In the genomic region with DNA sequence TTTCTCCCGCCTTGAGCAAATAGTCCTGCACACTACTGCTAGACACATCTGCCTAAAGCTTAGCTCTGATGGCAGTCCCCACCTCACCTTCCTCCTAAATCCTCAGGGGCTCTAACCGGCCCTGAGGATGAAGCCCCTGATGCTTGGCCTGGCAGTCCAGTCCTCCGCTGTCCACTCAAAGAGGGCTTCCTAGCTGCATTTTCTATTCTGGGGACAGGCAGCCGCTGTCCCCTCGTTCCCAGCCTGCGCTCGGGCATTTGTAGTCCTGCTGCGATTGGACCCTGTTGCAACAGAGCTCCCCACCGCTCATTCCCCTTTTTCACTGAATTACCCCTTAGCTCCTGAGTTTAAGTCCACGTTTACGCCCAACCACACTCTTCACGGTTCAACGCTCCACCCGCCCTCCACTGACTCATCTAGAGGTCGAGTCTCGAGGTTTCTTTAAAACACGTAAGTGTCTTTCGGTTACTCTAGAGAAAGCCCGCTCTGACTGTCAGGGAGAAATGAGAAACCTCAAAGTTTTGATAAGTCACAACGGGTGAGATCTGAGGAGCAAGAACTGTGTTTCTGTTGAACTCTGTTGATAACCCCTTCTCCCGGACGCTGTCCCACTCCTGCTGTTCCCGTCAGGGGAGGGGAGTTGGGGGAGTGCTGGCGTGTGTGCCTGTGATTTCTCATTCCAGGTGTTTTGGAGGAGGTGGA, we compare ENCODE assay signal across 9 cellular contexts. TPM values are rescaled to one million over a fixed set of nuclear protein-coding genes. Genes with fewer than 3 reads are reported as not detected.
DNase-seq lines count a peak whose midpoint lies in the region; ATAC-seq, FAIRE-seq and TF ChIP-seq lines count a peak whose summit lies in the region.
"Had no signal": no experiment of that assay in that cellular context is flagged by ENCODE, and none has a peak within 500 bp of the region (broad histone marks: within the 10 kb centered on the region; RNA-seq: fewer than 3 reads in every experiment).

No MANE protein-coding gene starts in this region.

- WGBS in GM12878 (ENCODE audit: insufficient coverage, insufficient replicate concordance, low lambda C conversion rate, missing lambda C conversion rate) = 1% methylated on average over 24 of the region's 24 CpGs
- 63 to 66% methylated on average over 24 of the region's 24 CpGs for WGBS in upper lobe of left lung, 2 donors

- H3K79me2 ChIP-seq in GM12878 (ENCODE audit: control insufficient read depth, insufficient read depth, low read length) = peaks cover 62% of the 10 kb centered on the region

- peak overlapping the region; percentile 93 for H3K4me3 ChIP-seq in GM12878
- H3K4me3 ChIP-seq in upper lobe of left lung = peak overlapping the region in 2 of 4 donors; percentile 25 to 27
- no peak overlapping the region for H3K4me3 ChIP-seq in MG63

- CTCF ChIA-PET in GM12878 (lab: Yijun Ruan, JAX) = interaction anchor here (0.6 to 12.8 kb wide), 28 partner anchors 11 to 1066 kb away, joined by 3 to 318 read pairs (median 5); partner anchors contain the start of genes IGFBP4, RARA and TOP2A

- H3K4me1 ChIP-seq in GM12878 (ENCODE audit: control insufficient read depth, insufficient read depth, low read length) = peaks cover 30% of the 10 kb centered on the region
- peaks cover 28 to 37% (median 33%) of the 10 kb centered on the region in 4 donors for H3K4me1 ChIP-seq in upper lobe of left lung

- H3K36me3 Mint-ChIP-seq in natural killer cell = no peaks in the 10 kb centered on the region

- H3K9me3 Mint-ChIP-seq in natural killer cell = no peaks in the 10 kb centered on the region

- H3K9me3 ChIP-seq in GM12878 (replicated peaks; ENCODE audit: control insufficient read depth, insufficient read depth, low read length) (no peaks in the 10 kb centered on the region), upper lobe of left lung (no peaks in the 10 kb centered on the region), MG63 (no peaks in the 10 kb centered on the region)

- H3K27me3 ChIP-seq in GM12878 (replicated peaks in 1 of 2; ENCODE audit: control insufficient read depth in 2 of 2, insufficient read depth in 2 of 2, low read length in 1 of 2) (no peaks in the 10 kb centered on the region), upper lobe of left lung (no peaks in the 10 kb centered on the region), MG63 (no peaks in the 10 kb centered on the region)

- H4K20me1 ChIP-seq in GM12878 (ENCODE audit: control insufficient read depth, insufficient read depth) = peaks cover 5% of the 10 kb centered on the region

- peak overlapping the region; percentile 90 to 91 for H3K27ac Mint-ChIP-seq in natural killer cell

- SMC1A ChIA-PET in GM12878 (lab: Charles Lee; ENCODE audit: uncharacterized antibody, unreplicated experiment) = interaction anchor here (0.9 to 21.2 kb wide), 22 partner anchors 12 to 258 kb away, joined by 3 to 430 read pairs (median 5); partner anchors contain the start of genes GJD3 and TOP2A

- in situ Hi-C loops in GM12878 (cut with MboI) = loop anchor here (5.0 kb wide), 1 partner anchor 42 kb away; no protein-coding TSS in a partner anchor

- no TSS peak for BruUV-seq in GM12878 (replicated peaks; lab: Mats Ljungman, UMichigan)

- H3K27me3 Mint-ChIP-seq in natural killer cell (ENCODE audit: low read depth in 2 of 2) = peaks cover 13 to 32% of the 10 kb centered on the region in 2 donors

- H3K4me3 Mint-ChIP-seq in natural killer cell = peak overlapping the region; percentile 80

- peak; percentile 51 for ATAC-seq in HG03159 (IDR thresholded peaks at IDR 0.05; ENCODE audit: unreplicated experiment)
- ATAC-seq in GM12878 = peak; percentile 45
- ATAC-seq in natural killer cell = peak; percentile 53 to 80 (median 75)
- ATAC-seq in upper lobe of left lung (ENCODE audit: low FRiP score in 2 of 2) = peak in 1 of 2 donors; percentile 67

- TF ChIP-seq POLR2A in GM12878 (IDR thresholded peaks at IDR 0.05; ENCODE audit: low read depth, low read length) = peak; percentile 71; the same call in 1 of the 2 replicates
- peak in 1 of 4 donors; percentile 13 for TF ChIP-seq POLR2A in upper lobe of left lung (IDR thresholded peaks at IDR 0.05)

- peak; percentile 27 for DNase-seq in DMS53 (lab: John Stamatoyannopoulos, UW)
- DNase-seq in DMS53 treated with DMSO at 0.1 percent for 48 hours (lab: John Stamatoyannopoulos, UW; ENCODE audit: unreplicated experiment) = no peak
- peak in 4 of 5 experiments; percentile 56 to 95 (median 78) for DNase-seq in T-helper 2 cell
- DNase-seq in GM12878 (ENCODE audit: low read depth, low spot score) = peak; percentile 96
- DNase-seq in natural killer cell = peak; percentile 68
- DNase-seq in upper lobe of left lung = no peak
- no peak for DNase-seq in MG63

- H3K4me2 ChIP-seq in GM12878 (ENCODE audit: control insufficient read depth, insufficient read depth) = peak overlapping the region; percentile 83

- H3K9ac ChIP-seq in GM12878 (ENCODE audit: control insufficient read depth, insufficient read depth, low read length) = peak overlapping the region; percentile 90

- TF ChIP-seq RAD21 in GM12878 (IDR thresholded peaks at IDR 0.05; ENCODE audit: insufficient read depth, low read depth, low read length) = peak; percentile 27; the same call in 1 of the 2 replicates

- no peak overlapping the region for H2AFZ ChIP-seq in GM12878 (ENCODE audit: control insufficient read depth, low read depth, low read length)

- H3K27ac ChIP-seq in GM12878 (ENCODE audit: control insufficient read depth, insufficient read depth) (peak overlapping the region; percentile 98), upper lobe of left lung (peak overlapping the region; percentile 37 to 79 (median 67))

- POLR2A ChIA-PET in GM12878 (lab: Charles Lee) = interaction anchor here (0.6 to 9.5 kb wide), 13 partner anchors 11 to 258 kb away, joined by 3 to 97 read pairs (median 40); no protein-coding TSS in a partner anchor

- peak; percentile 99 for FAIRE-seq in GM12878 (lab: Jason Lieb, UNC)
- FAIRE-seq: A204.1 had no signal

- RAD21 ChIA-PET in GM12878 (lab: Charles Lee; ENCODE audit: unreplicated experiment) = interaction anchor here (0.6 to 21.1 kb wide), 21 partner anchors 9 to 1103 kb away, joined by 3 to 514 read pairs (median 7); partner anchors contain the start of genes IGFBP4 and TOP2A

- TF ChIP-seq EP300 in GM12878 (IDR thresholded peaks at IDR 0.05; ENCODE audit: borderline replicate concordance in 1 of 2, control insufficient read depth in 1 of 2, low read depth in 2 of 2, low read length in 2 of 2) (peak; percentile 89), upper lobe of left lung (IDR thresholded peaks at IDR 0.05) (no peak)

- TF ChIP-seq CTCF in GM12878 (IDR thresholded peaks at IDR 0.05 in 2 of 3, conservative IDR thresholded peaks at IDR 0.05 in 1 of 3; ENCODE audit: control insufficient read depth in 2 of 3, extremely low read depth in 1 of 3, insufficient read depth in 1 of 3, low read depth in 3 of 3, low read length in 3 of 3) (no peak), natural killer cell (IDR thresholded peaks at IDR 0.05) (peak; percentile 52), upper lobe of left lung (IDR thresholded peaks at IDR 0.05) (peak in 1 of 6 experiments; percentile 23)

- H3K36me3 ChIP-seq in GM12878 (ENCODE audit: control insufficient read depth in 2 of 2, insufficient read depth in 2 of 2, low read length in 1 of 2) = peaks cover 17 to 35% of the 10 kb centered on the region in 2 experiments; a peak in 3 of 4 replicates
- no peaks in the 10 kb centered on the region for H3K36me3 ChIP-seq in upper lobe of left lung
- H3K36me3 ChIP-seq in MG63 = no peaks in the 10 kb centered on the region

- intact Hi-C loops in GM12878 (cut with micrococcal nuclease; ENCODE audit: unreplicated experiment) = loop anchor here (1.0 to 10.0 kb wide), 4 partner anchors 20 to 164 kb away; no protein-coding TSS in a partner anchor
- intact Hi-C loops in natural killer cell (cut with micrococcal nuclease) = loop anchor here (1.0 to 5.0 kb wide), 6 partner anchors 19 to 202 kb away; partner anchors contain the start of gene SMARCE1

- peaks cover 47 to 67% of the 10 kb centered on the region in 2 donors for H3K4me1 Mint-ChIP-seq in natural killer cell

RNA-seq across cellular contexts. Expression of gene CCR7, which starts 4.5 kb away (rescaled TPM):
- 1,072 and 1,160 TPM in 2 replicates for total RNA-seq in GM12878 (2013; cell fraction: nucleolus; rRNA removed)
- total RNA-seq in GM12878 (2014; rRNA removed) = 235 and 242 TPM in 2 replicates
- total RNA-seq in GM12878 (2014; rRNA removed; fragmentation: Illumina TruSeq; extraction: Trizol) = 131 and 136 TPM in 2 replicates
- total RNA-seq in GM12878 (2021) = 192 and 209 TPM in 2 replicates
- polyA plus RNA-seq in GM12878 (2011; ENCODE audit: low read depth) = 96.4 TPM
- 696 and 1,171 TPM in 2 replicates for polyA plus RNA-seq in GM12878 (2011; rRNA removed)
- 1,486 and 1,699 TPM in 2 replicates for polyA plus RNA-seq in GM12878 (2011; cell fraction: cytosol; rRNA removed)
- 1,140 and 1,750 TPM in 2 replicates for polyA plus RNA-seq in GM12878 (2011; cell fraction: nucleus; rRNA removed)
- polyA plus RNA-seq in GM12878 (2012) = 149 and 215 TPM in 2 replicates
- polyA plus RNA-seq in GM12878 (2014; fragmentation: Illumina TruSeq; extraction: Trizol) = 171 and 245 TPM in 2 replicates
- polyA plus RNA-seq in GM12878 (2014; fragmentation: Nextera tagmentation; extraction: Ambion mirVana) = 100 to 1,000 TPM; 235 to 294 TPM
- polyA plus RNA-seq in GM12878 (2014; rRNA removed) = 258 and 274 TPM in 2 replicates
- polyA plus RNA-seq in GM12878 (2016; fragmentation: Nextera tagmentation; extraction: Ambion mirVana) = 100 to 1,000 TPM; 571 to 606 TPM
- polyA minus RNA-seq in GM12878 (2011; rRNA and poly(A)+ RNA removed) = 2,298 and 2,348 TPM in 2 replicates
- 332 and 352 TPM in 2 replicates for polyA minus RNA-seq in GM12878 (2011; cell fraction: cytosol; rRNA and poly(A)+ RNA removed)
- polyA minus RNA-seq in GM12878 (2011; cell fraction: nucleus; rRNA and poly(A)+ RNA removed) = 378 and 542 TPM in 2 replicates
- total RNA-seq in natural killer cell = 1 to 10 TPM; 3.2 to 8.0 (median 6.6) TPM
- total RNA-seq in upper lobe of left lung = 1 to 10 TPM in 3 of 6 donors, under 1 TPM in 1, not detected in 2; 0.30 to 2.8 (median 1.4) TPM
- not detected in 2 replicates for total RNA-seq in MG63 (2014; rRNA removed; shearing (Covaris generic); ENCODE audit: low replicate concordance)

RNA-seq across cellular contexts. Expression of gene TNS4, which starts 59.3 kb away (rescaled TPM):
- 1.9 and 3.5 TPM in 2 replicates for total RNA-seq in GM12878 (2013; cell fraction: nucleolus; rRNA removed)
- total RNA-seq in GM12878 (2014; rRNA removed) (0.16 and 0.34 TPM in 2 replicates), GM12878 (2014; rRNA removed; fragmentation: Illumina TruSeq; extraction: Trizol) (0.31 and 0.46 TPM in 2 replicates), GM12878 (2021) (0.90 and 1.0 TPM in 2 replicates), natural killer cell (1 to 10 TPM in 1 of 3 donors, under 1 TPM in 2; 0.65 to 1.8 (median 0.94) TPM), upper lobe of left lung (1 to 10 TPM in 4 of 6 donors, under 1 TPM in 1, not detected in 1; 0.54 to 5.1 (median 1.1) TPM)
- polyA plus RNA-seq in GM12878 (2011; ENCODE audit: low read depth) = not detected
- polyA plus RNA-seq in GM12878 (2011; rRNA removed) (0.35 and 0.69 TPM in 2 replicates), GM12878 (2014; fragmentation: Illumina TruSeq; extraction: Trizol) (0.49 and 0.85 TPM in 2 replicates), GM12878 (2014; fragmentation: Nextera tagmentation; extraction: Ambion mirVana) (not detected), GM12878 (2014; rRNA removed) (0.67 and 1.2 TPM in 2 replicates), GM12878 (2016; fragmentation: Nextera tagmentation; extraction: Ambion mirVana) (under 1 TPM; 0.10 to 0.79 TPM)
- polyA plus RNA-seq in GM12878 (2011; cell fraction: cytosol; rRNA removed) = 0.79 TPM in 2 replicates
- polyA plus RNA-seq in GM12878 (2011; cell fraction: nucleus; rRNA removed) = 0.39 and 0.61 TPM in 2 replicates
- polyA plus RNA-seq in GM12878 (2012) = 0.13 TPM in 1 of 2 replicates, not detected in the other
- 1.5 and 4.2 TPM in 2 replicates for polyA minus RNA-seq in GM12878 (2011; rRNA and poly(A)+ RNA removed)
- polyA minus RNA-seq in GM12878 (2011; cell fraction: cytosol; rRNA and poly(A)+ RNA removed) = 0.21 and 1.3 TPM in 2 replicates
- 1.2 and 2.5 TPM in 2 replicates for polyA minus RNA-seq in GM12878 (2011; cell fraction: nucleus; rRNA and poly(A)+ RNA removed)
- total RNA-seq in MG63 (2014; rRNA removed; shearing (Covaris generic); ENCODE audit: low replicate concordance) = not detected in 2 replicates

Comparison
In these comparisons a context has a peak if more than half of its experiments do, and no peak if none do; other contexts are left out.
1. DNase-seq: peak in DMS53 (single experiment), T-helper 2 cell (4 of 5), GM12878 (single experiment) and natural killer cell (single experiment); none in DMS53 treated with DMSO at 0.1 percent for 48 hours (single experiment), upper lobe of left lung (0 of 2) and MG63 (single experiment).
2. RNA of gene CCR7, which starts 4.5 kb away (total RNA-seq): 131 to 1,160 TPM in GM12878; 3.2 to 8.0 TPM in natural killer cell, 0.30 to 2.8 TPM in upper lobe of left lung and not detected in MG63; every median in the first group is over 10 times any median in the second.